Comparison of ENCODE assay signal across 1 cellular context in the genomic region with DNA sequence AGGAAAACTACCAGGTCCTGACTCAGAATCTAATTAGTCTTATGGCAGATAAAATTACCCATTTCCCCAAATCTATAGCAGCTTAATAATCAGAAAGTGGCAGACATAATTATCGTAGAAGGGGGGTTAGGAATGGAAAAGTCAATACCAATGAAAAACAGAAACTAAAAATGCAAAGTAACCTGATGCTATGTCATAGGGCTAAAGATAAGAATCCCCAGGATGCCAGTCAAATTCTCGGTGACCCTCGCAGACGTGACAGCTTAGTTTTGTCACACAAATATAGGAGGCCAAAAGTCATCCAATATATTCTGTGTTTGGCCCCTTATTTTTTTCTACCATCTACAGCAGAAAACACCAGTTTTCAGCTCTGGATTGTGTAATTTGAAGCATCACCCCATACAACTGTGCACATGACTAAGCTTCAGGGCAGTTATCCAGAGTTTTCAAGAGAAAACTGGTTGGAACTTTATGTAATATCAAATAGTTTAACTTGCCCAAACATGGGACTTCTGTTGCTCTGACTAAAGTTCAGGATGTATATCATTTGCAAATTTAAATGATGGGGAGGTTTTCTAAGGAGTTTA.
TF ChIP-seq lines count a peak whose summit lies in the region.

No MANE protein-coding gene starts in this region.

TF ChIP-seq in HEK293, 187 proteins besides CTCF, POLR2A, EP300 and RAD21 (continued from another document and continues in another):
- TF ChIP-seq ZNF266 (tag by site-specific recombination; IDR thresholded peaks at IDR 0.05; ENCODE audit: low read depth) (no peak), SP7 (tag by site-specific recombination; IDR thresholded peaks at IDR 0.05) (0 out of 2 replicates have a peak, but pooled peaks have one; percentile 16), ZNF600 (tag by site-specific recombination; IDR thresholded peaks at IDR 0.05) (no peak), HOXC10 (CRISPR knock-in tag; IDR thresholded peaks at IDR 0.05) (no peak), ZNF140 (tag by site-specific recombination; IDR thresholded peaks at IDR 0.05) (no peak), ZNF791 (tag by site-specific recombination; IDR thresholded peaks at IDR 0.05) (no peak), ZNF335 (tag by site-specific recombination; conservative IDR thresholded peaks at IDR 0.05) (no peak), ZNF473 (tag by site-specific recombination; IDR thresholded peaks at IDR 0.05) (no peak), ZNF423 (tag by site-specific recombination; IDR thresholded peaks at IDR 0.05) (no peak), ZNF558 (tag by site-specific recombination; IDR thresholded peaks at IDR 0.05) (no peak), ZNF112 (tag by site-specific recombination; IDR thresholded peaks at IDR 0.05) (no peak), ZNF510 (tag by site-specific recombination; IDR thresholded peaks at IDR 0.05; ENCODE audit: insufficient replicate concordance) (no peak), ZNF658 (tag by site-specific recombination; IDR thresholded peaks at IDR 0.05) (no peak), SALL2 (tag by site-specific recombination; IDR thresholded peaks at IDR 0.05; ENCODE audit: borderline replicate concordance) (no peak), ZNF341 (tag by site-specific recombination; IDR thresholded peaks at IDR 0.05; ENCODE audit: low read depth) (no peak), ZNF23 (tag by site-specific recombination; IDR thresholded peaks at IDR 0.05; ENCODE audit: borderline replicate concordance) (no peak), ZBTB17 (tag by site-specific recombination; IDR thresholded peaks at IDR 0.05) (no peak), KLF1 (tag by site-specific recombination; IDR thresholded peaks at IDR 0.05) (no peak), ZNF626 (tag by site-specific recombination; IDR thresholded peaks at IDR 0.05) (no peak), KLF9 (tag by site-specific recombination; IDR thresholded peaks at IDR 0.05; ENCODE audit: low read depth) (no peak), IKZF3 (tag by site-specific recombination; IDR thresholded peaks at IDR 0.05) (no peak), YY2 (tag by site-specific recombination; IDR thresholded peaks at IDR 0.05) (no peak), ZNF292 (tag by site-specific recombination; IDR thresholded peaks at IDR 0.05; ENCODE audit: borderline replicate concordance, low read depth) (no peak), EGR2 (tag by site-specific recombination; IDR thresholded peaks at IDR 0.05; ENCODE audit: low read depth) (no peak), KLF7 (tag by site-specific recombination; IDR thresholded peaks at IDR 0.05; ENCODE audit: borderline replicate concordance) (no peak), ZFP41 (tag by site-specific recombination; IDR thresholded peaks at IDR 0.05; ENCODE audit: borderline replicate concordance) (no peak), KLF16 (tag by site-specific recombination; IDR thresholded peaks at IDR 0.05) (no peak), ZBTB20 (tag by site-specific recombination; IDR thresholded peaks at IDR 0.05) (no peak), KLF8 (tag by site-specific recombination; IDR thresholded peaks at IDR 0.05) (0 out of 2 replicates have a peak, but pooled peaks have one; percentile 18), ZIC2 (tag by site-specific recombination; IDR thresholded peaks at IDR 0.05) (no peak), ZNF433 (tag by site-specific recombination; IDR thresholded peaks at IDR 0.05; ENCODE audit: low read depth) (no peak)
- TF ChIP-seq, protein P1, sequence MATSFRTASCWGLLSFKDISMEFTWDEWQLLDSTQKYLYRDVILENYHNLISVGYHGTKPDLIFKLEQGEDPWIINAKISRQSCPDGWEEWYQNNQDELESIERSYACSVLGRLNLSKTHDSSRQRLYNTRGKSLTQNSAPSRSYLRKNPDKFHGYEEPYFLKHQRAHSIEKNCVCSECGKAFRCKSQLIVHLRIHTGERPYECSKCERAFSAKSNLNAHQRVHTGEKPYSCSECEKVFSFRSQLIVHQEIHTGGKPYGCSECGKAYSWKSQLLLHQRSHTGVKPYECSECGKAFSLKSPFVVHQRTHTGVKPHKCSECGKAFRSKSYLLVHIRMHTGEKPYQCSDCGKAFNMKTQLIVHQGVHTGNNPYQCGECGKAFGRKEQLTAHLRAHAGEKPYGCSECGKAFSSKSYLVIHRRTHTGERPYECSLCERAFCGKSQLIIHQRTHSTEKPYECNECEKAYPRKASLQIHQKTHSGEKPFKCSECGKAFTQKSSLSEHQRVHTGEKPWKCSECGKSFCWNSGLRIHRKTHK (tag by site-specific recombination; IDR thresholded peaks at IDR 0.05) = no peak
- TF ChIP-seq, protein P2, sequence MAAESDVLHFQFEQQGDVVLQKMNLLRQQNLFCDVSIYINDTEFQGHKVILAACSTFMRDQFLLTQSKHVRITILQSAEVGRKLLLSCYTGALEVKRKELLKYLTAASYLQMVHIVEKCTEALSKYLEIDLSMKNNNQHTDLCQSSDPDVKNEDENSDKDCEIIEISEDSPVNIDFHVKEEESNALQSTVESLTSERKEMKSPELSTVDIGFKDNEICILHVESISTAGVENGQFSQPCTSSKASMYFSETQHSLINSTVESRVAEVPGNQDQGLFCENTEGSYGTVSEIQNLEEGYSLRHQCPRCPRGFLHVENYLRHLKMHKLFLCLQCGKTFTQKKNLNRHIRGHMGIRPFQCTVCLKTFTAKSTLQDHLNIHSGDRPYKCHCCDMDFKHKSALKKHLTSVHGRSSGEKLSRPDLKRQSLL (tag by site-specific recombination; IDR thresholded peaks at IDR 0.05) = no peak
- TF ChIP-seq, protein P3, sequence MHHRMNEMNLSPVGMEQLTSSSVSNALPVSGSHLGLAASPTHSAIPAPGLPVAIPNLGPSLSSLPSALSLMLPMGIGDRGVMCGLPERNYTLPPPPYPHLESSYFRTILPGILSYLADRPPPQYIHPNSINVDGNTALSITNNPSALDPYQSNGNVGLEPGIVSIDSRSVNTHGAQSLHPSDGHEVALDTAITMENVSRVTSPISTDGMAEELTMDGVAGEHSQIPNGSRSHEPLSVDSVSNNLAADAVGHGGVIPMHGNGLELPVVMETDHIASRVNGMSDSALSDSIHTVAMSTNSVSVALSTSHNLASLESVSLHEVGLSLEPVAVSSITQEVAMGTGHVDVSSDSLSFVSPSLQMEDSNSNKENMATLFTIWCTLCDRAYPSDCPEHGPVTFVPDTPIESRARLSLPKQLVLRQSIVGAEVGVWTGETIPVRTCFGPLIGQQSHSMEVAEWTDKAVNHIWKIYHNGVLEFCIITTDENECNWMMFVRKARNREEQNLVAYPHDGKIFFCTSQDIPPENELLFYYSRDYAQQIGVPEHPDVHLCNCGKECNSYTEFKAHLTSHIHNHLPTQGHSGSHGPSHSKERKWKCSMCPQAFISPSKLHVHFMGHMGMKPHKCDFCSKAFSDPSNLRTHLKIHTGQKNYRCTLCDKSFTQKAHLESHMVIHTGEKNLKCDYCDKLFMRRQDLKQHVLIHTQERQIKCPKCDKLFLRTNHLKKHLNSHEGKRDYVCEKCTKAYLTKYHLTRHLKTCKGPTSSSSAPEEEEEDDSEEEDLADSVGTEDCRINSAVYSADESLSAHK (tag by site-specific recombination; IDR thresholded peaks at IDR 0.05) = 0 out of 2 replicates have a peak, but pooled peaks have one; percentile 16
- TF ChIP-seq, protein P4, sequence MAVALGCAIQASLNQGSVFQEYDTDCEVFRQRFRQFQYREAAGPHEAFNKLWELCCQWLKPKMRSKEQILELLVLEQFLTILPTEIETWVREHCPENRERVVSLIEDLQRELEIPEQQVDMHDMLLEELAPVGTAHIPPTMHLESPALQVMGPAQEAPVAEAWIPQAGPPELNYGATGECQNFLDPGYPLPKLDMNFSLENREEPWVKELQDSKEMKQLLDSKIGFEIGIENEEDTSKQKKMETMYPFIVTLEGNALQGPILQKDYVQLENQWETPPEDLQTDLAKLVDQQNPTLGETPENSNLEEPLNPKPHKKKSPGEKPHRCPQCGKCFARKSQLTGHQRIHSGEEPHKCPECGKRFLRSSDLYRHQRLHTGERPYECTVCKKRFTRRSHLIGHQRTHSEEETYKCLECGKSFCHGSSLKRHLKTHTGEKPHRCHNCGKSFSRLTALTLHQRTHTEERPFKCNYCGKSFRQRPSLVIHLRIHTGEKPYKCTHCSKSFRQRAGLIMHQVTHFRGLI (tag by site-specific recombination; IDR thresholded peaks at IDR 0.05) = peak; percentile 66; the same call in 1 of the 2 replicates
- TF ChIP-seq, protein P5, sequence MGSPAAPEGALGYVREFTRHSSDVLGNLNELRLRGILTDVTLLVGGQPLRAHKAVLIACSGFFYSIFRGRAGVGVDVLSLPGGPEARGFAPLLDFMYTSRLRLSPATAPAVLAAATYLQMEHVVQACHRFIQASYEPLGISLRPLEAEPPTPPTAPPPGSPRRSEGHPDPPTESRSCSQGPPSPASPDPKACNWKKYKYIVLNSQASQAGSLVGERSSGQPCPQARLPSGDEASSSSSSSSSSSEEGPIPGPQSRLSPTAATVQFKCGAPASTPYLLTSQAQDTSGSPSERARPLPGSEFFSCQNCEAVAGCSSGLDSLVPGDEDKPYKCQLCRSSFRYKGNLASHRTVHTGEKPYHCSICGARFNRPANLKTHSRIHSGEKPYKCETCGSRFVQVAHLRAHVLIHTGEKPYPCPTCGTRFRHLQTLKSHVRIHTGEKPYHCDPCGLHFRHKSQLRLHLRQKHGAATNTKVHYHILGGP (tag by site-specific recombination; IDR thresholded peaks at IDR 0.05) = no peak
- TF ChIP-seq, protein P6, sequence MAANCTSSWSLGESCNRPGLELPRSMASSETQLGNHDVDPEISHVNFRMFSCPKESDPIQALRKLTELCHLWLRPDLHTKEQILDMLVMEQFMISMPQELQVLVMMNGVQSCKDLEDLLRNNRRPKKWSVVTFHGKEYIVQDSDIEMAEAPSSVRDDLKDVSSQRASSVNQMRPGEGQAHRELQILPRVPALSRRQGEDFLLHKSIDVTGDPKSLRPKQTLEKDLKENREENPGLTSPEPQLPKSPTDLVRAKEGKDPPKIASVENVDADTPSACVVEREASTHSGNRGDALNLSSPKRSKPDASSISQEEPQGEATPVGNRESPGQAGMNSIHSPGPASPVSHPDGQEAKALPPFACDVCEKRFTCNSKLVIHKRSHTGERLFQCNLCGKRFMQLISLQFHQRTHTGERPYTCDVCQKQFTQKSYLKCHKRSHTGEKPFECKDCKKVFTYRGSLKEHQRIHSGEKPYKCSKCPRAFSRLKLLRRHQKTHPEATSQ (tag by site-specific recombination; IDR thresholded peaks at IDR 0.05) = no peak
- TF ChIP-seq, protein P7, sequence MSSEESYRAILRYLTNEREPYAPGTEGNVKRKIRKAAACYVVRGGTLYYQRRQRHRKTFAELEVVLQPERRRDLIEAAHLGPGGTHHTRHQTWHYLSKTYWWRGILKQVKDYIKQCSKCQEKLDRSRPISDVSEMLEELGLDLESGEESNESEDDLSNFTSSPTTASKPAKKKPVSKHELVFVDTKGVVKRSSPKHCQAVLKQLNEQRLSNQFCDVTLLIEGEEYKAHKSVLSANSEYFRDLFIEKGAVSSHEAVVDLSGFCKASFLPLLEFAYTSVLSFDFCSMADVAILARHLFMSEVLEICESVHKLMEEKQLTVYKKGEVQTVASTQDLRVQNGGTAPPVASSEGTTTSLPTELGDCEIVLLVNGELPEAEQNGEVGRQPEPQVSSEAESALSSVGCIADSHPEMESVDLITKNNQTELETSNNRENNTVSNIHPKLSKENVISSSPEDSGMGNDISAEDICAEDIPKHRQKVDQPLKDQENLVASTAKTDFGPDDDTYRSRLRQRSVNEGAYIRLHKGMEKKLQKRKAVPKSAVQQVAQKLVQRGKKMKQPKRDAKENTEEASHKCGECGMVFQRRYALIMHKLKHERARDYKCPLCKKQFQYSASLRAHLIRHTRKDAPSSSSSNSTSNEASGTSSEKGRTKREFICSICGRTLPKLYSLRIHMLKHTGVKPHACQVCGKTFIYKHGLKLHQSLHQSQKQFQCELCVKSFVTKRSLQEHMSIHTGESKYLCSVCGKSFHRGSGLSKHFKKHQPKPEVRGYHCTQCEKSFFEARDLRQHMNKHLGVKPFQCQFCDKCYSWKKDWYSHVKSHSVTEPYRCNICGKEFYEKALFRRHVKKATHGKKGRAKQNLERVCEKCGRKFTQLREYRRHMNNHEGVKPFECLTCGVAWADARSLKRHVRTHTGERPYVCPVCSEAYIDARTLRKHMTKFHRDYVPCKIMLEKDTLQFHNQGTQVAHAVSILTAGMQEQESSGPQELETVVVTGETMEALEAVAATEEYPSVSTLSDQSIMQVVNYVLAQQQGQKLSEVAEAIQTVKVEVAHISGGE (tag by site-specific recombination; conservative IDR thresholded peaks at IDR 0.05; ENCODE audit: low read depth) = no peak
- TF ChIP-seq, protein P8, sequence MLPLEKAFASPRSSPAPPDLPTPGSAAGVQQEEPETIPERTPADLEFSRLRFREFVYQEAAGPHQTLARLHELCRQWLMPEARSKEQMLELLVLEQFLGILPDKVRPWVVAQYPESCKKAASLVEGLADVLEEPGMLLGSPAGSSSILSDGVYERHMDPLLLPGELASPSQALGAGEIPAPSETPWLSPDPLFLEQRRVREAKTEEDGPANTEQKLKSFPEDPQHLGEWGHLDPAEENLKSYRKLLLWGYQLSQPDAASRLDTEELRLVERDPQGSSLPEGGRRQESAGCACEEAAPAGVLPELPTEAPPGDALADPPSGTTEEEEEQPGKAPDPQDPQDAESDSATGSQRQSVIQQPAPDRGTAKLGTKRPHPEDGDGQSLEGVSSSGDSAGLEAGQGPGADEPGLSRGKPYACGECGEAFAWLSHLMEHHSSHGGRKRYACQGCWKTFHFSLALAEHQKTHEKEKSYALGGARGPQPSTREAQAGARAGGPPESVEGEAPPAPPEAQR (tag by site-specific recombination; IDR thresholded peaks at IDR 0.05) = no peak
- TF ChIP-seq, protein P9, sequence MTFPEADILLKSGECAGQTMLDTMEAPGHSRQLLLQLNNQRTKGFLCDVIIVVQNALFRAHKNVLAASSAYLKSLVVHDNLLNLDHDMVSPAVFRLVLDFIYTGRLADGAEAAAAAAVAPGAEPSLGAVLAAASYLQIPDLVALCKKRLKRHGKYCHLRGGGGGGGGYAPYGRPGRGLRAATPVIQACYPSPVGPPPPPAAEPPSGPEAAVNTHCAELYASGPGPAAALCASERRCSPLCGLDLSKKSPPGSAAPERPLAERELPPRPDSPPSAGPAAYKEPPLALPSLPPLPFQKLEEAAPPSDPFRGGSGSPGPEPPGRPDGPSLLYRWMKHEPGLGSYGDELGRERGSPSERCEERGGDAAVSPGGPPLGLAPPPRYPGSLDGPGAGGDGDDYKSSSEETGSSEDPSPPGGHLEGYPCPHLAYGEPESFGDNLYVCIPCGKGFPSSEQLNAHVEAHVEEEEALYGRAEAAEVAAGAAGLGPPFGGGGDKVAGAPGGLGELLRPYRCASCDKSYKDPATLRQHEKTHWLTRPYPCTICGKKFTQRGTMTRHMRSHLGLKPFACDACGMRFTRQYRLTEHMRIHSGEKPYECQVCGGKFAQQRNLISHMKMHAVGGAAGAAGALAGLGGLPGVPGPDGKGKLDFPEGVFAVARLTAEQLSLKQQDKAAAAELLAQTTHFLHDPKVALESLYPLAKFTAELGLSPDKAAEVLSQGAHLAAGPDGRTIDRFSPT (tag by site-specific recombination; IDR thresholded peaks at IDR 0.05) = 0 out of 2 replicates have a peak, but pooled peaks have one; percentile 31
